In the genomic region with DNA sequence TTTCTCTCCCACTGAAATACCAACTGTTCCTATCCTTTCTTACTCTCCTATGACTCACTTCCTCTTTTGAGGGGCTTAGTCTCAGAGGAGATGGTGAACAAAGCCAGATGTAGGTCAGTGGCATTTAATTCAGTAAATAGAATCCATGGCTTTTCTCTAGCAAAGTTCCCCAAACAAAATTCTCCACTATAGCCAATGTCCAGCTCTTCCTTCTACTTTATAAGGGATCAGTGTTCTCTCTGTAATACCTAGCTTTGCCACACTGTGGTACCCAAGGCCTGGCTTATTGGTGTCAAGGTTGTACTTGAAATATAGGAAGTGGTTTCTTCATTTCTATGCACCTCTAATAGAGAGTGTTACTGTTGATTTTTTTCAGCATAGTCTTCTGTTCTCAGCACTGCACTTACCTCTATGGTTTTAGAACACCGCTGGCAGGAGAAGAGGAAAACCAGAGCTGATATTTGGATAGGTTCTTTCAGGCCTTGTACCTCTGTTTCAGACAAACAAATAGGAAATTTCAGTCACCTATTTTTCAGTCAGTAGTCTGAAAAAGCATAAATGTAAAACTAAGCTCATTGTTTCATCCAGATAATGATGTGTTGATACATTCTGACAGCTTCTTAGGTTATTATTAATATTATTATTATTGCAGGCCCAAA, we compare ENCODE assay signal across 8 cellular contexts.
A peak's percentile ranks its signal among the peaks of the same experiment; 100 is the strongest.
DNase-seq lines count a peak whose midpoint lies in the region; ATAC-seq and TF ChIP-seq lines count a peak whose summit lies in the region.

No MANE protein-coding gene starts in this region.

- TF ChIP-seq CTCF in AG09319 (IDR thresholded peaks at IDR 0.05; ENCODE audit: low read depth, low read length) (peak; percentile 78), VCaP (conservative IDR thresholded peaks at IDR 0.05) (peak; percentile 74)

- DNase-seq in AG09319 (ENCODE audit: extremely low read depth, low read depth) = peak; percentile 69
- peak; percentile 29 for DNase-seq in NCI-H2107 treated with DMSO at 0.1 percent for 48 hours (lab: John Stamatoyannopoulos, UW; ENCODE audit: unreplicated experiment)
- peak in 42 of 61 donors; percentile 0 to 79 (median 19) for DNase-seq in caudate nucleus (lab: John Stamatoyannopoulos, UW)
- DNase-seq in left kidney (ENCODE audit: low read depth, low spot score) = peak; percentile 88
- DNase-seq in stimulated activated CD4-positive, alpha-beta T cell treated with anti-CD3 and anti-CD28 coated beads, Interleukin-4, amount 100 ng/mL, for 24 hours = peak; percentile 69

- ATAC-seq in GM18858 (IDR thresholded peaks at IDR 0.05; ENCODE audit: unreplicated experiment) = peak; percentile 99
- peak; percentile 98 for ATAC-seq in HG03045 (IDR thresholded peaks at IDR 0.05; ENCODE audit: unreplicated experiment)

- H3K27ac ChIP-seq in VCaP (no peak overlapping the region), caudate nucleus (ENCODE audit: low read depth, low read length) (no peak overlapping the region)

Comparison
In these comparisons a context has a peak if more than half of its experiments do, and no peak if none do; other contexts are left out.
1. DNase-seq: peak in every context shown above with its lines; median percentile 88 in left kidney; 69 in AG09319; 69 in stimulated activated CD4-positive, alpha-beta T cell treated with anti-CD3 and anti-CD28 coated beads, Interleukin-4, amount 100 ng/mL, for 24 hours; 29 in NCI-H2107 treated with DMSO at 0.1 percent for 48 hours; 19 in caudate nucleus.